19 cellular contexts compared by ENCODE assay signal in the genomic region with DNA sequence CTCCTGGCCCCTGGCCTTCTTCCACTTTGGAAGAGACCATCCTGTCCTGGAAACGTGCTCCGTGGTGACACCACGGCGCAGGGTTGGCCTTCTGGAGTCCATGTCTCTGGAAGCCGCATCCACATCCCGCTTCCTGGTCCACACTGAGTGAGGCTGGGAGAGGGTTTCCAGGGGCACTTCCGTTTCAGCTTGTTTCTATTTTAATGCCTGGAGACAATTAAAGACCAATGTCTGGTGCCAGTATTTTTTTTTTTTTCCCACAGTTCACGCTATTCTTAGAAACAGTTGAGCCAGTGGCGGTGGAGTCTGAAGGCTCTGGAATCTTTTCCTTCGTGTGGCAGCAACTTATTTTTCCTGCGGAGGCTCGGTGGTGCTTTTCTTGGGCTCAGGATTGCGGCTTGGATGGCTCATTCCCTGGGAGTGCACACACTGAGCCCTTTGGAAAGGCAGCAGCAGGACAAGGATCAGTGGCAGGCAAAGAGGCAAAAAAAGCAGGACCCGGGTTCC.
A peak's percentile ranks its signal among the peaks of the same experiment; 100 is the strongest.
DNase-seq lines count a peak whose midpoint lies in the region; ATAC-seq and TF ChIP-seq lines count a peak whose summit lies in the region.
"Had no signal": no experiment of that assay in that cellular context is flagged by ENCODE, and none has a peak within 500 bp of the region (broad histone marks: within the 10 kb centered on the region; RNA-seq: fewer than 3 reads in every experiment).

No MANE protein-coding gene starts in this region.

- H3K9me3 ChIP-seq in left ventricle myocardium inferior (replicated peaks), result no peaks in the 10 kb centered on the region
- no peaks in the 10 kb centered on the region for H3K9me3 ChIP-seq in neuronal stem cell (replicated peaks in 1 of 2; ENCODE audit: control insufficient read depth in 2 of 2, insufficient read depth in 1 of 2, low read depth in 1 of 2, low read length in 2 of 2)
- H3K9me3 ChIP-seq: prostate gland had no signal

- no peak overlapping the region for H2BK5ac ChIP-seq in neuronal stem cell (ENCODE audit: low read length)

- peak overlapping the region; percentile 51 for H3K4me3 ChIP-seq in left ventricle myocardium inferior
- H3K4me3 ChIP-seq in neuronal stem cell (ENCODE audit: low read length in 2 of 2), result no peak overlapping the region
- H3K4me3 ChIP-seq: prostate gland had no signal

- no peak overlapping the region for H2AFZ ChIP-seq in neuronal stem cell (ENCODE audit: low read length)

- peak overlapping the region; percentile 78 for H2BK15ac ChIP-seq in neuronal stem cell (ENCODE audit: low read length)

- no peak overlapping the region for H4K91ac ChIP-seq in neuronal stem cell (ENCODE audit: low read depth, low read length, poor library complexity)

- H3K4me1 ChIP-seq in left ventricle myocardium inferior (peaks cover 20% of the 10 kb centered on the region), neuronal stem cell (ENCODE audit: control insufficient read depth in 2 of 2, insufficient read depth in 1 of 2, low read depth in 1 of 2, low read length in 2 of 2) (peaks cover 0 to 7% of the 10 kb centered on the region in 2 donors)
- H3K4me1 ChIP-seq: prostate gland had no signal

- DNase-seq in Right ventricle myocardium inferior (ENCODE audit: missing footprints) (no peak), cardiac septum (ENCODE audit: low spot score) (no peak), left ventricle myocardium inferior (peak; percentile 20), neuronal stem cell (ENCODE audit: low spot score) (no peak), HK-2 (ENCODE audit: unreplicated experiment) (no peak), NOMO-1 treated with dmso at 0.1 percent for 144 hours (lab: John Stamatoyannopoulos, UW; ENCODE audit: unreplicated experiment) (no peak)
- DNase-seq: activated naive CD8-positive, alpha-beta T cell treated with anti-CD3 and anti-CD28 coated beads for 36 hours; activated T-cell treated with anti-CD3 and anti-CD28 coated beads for 4 hours; CD8-positive, alpha-beta memory T cell; erythroblast; NCI-H1694 treated with DMSO at 0.1 percent for 48 hours; NCI-H69; stimulated activated CD4-positive, alpha-beta T cell treated with anti-CD3 and anti-CD28 coated beads, Interleukin-4, amount 100 ng/mL, for 4 hours had no signal

- peak overlapping the region; percentile 83 for H3K23ac ChIP-seq in neuronal stem cell (ENCODE audit: low read depth, low read length, poor library complexity)

- H3K36me3 ChIP-seq in left ventricle myocardium inferior (no peaks in the 10 kb centered on the region), neuronal stem cell (replicated peaks in 1 of 2; ENCODE audit: control insufficient read depth in 2 of 2, insufficient read depth in 2 of 2, low read length in 2 of 2) (no peaks in the 10 kb centered on the region)
- H3K36me3 ChIP-seq: prostate gland had no signal

- no CpG with 5 or more reads among the region's 14 CpGs for WGBS in neuronal stem cell (ENCODE audit: extremely low coverage in 2 of 2, insufficient read length in 2 of 2, insufficient replicate concordance in 1 of 2), 2 donors

- H3K9ac ChIP-seq in neuronal stem cell (ENCODE audit: low read depth, low read length, poor library complexity), result no peak overlapping the region

- H3K14ac ChIP-seq in neuronal stem cell (ENCODE audit: low read length), result no peak overlapping the region

- intact Hi-C loops in Right ventricle myocardium inferior (cut with DNase I) (loop anchor here (2.0 kb wide), 1 partner anchor 195 kb away; no protein-coding TSS in a partner anchor), cardiac septum (cut with DNase I) (loop anchor here (5.0 kb wide), 2 partner anchors 107 to 203 kb away; a partner anchor contains a TSS), left ventricle myocardium inferior (cut with micrococcal nuclease) (no loop called here)

- no peaks in the 10 kb centered on the region for H3K79me1 ChIP-seq in neuronal stem cell (ENCODE audit: low read depth, low read length)

- H3K27ac ChIP-seq in left ventricle myocardium inferior (replicated peaks) (peak overlapping the region; percentile 81), neuronal stem cell (replicated peaks; ENCODE audit: low read length) (no peak overlapping the region)
- H3K27ac ChIP-seq: 22Rv1, HL-60, prostate gland had no signal

- ATAC-seq in Right ventricle myocardium inferior (peak; percentile 73), HG03175 (IDR thresholded peaks at IDR 0.05; ENCODE audit: unreplicated experiment) (no peak), HG03354 (IDR thresholded peaks at IDR 0.05; ENCODE audit: poor library complexity, severe bottlenecking, unreplicated experiment) (no peak)
- ATAC-seq: stimulated activated effector memory CD8-positive, alpha-beta T cell treated with anti-CD3 and anti-CD28 coated beads, Interleukin-12 subunit alpha, Interleukin-12 subunit beta, amount 100 ng/mL, for 72 hours had no signal

- H2BK120ac ChIP-seq in neuronal stem cell (ENCODE audit: low read depth, low read length), result no peak overlapping the region

- peak overlapping the region; percentile 77 for H2BK12ac ChIP-seq in neuronal stem cell (ENCODE audit: low read length)

- no peak overlapping the region for H3K4me2 ChIP-seq in neuronal stem cell (ENCODE audit: insufficient read depth, low read length, poor library complexity, severe bottlenecking)

- H2AK5ac ChIP-seq in neuronal stem cell (ENCODE audit: low read depth, low read length), result no peak overlapping the region

- H3K27me3 ChIP-seq in left ventricle myocardium inferior (ENCODE audit: low read depth) (no peaks in the 10 kb centered on the region), neuronal stem cell (ENCODE audit: control insufficient read depth in 3 of 3, insufficient read depth in 3 of 3, low read depth in 1 of 3, low read length in 3 of 3) (peaks cover 0 to 21% (median 0%) of the 10 kb centered on the region in 3 experiments)

- TF ChIP-seq CTCF in left ventricle myocardium inferior (IDR thresholded peaks at IDR 0.05; ENCODE audit: borderline replicate concordance), result no peak

- no peak overlapping the region for H3K4ac ChIP-seq in neuronal stem cell (ENCODE audit: low read length)

- H3K18ac ChIP-seq in neuronal stem cell (ENCODE audit: low read length), result peak overlapping the region; percentile 82

- peak overlapping the region; percentile 55 for H4K8ac ChIP-seq in neuronal stem cell (ENCODE audit: low read depth, low read length)
